Comparison of ENCODE assay signal across 27 cellular contexts in the genomic region with DNA sequence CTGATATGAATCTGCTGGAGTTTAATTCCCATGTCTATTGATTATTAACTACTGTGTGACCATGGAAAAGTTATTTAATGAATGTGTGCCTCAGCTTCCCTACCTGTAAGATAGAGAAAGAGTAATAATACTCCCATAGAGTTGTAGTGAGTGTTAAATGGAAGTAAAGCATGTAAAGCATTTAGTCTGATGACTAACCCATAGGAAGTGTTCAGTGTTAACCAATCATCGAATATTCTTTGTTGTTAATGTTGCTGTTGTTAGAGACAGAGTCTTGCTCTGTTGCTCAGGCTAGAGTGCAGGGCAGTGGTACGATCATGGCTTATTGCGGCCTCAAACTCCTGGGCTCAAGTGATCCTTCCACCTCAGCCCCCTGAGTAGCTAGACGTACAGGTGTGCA. TPM values are rescaled to one million over a fixed set of nuclear protein-coding genes. Genes with fewer than 3 reads are reported as not detected.
DNase-seq lines count a peak whose midpoint lies in the region; ATAC-seq, FAIRE-seq and TF ChIP-seq lines count a peak whose summit lies in the region.
"Had no signal": no experiment of that assay in that cellular context is flagged by ENCODE, and none has a peak within 500 bp of the region (broad histone marks: within the 10 kb centered on the region; RNA-seq: fewer than 3 reads in every experiment).

No MANE protein-coding gene starts in this region.

- H3K27me3 ChIP-seq in bronchial epithelial cell (ENCODE audit: control insufficient read depth, insufficient read depth, low read length) (no peaks in the 10 kb centered on the region), foreskin keratinocyte (no peaks in the 10 kb centered on the region), mammary epithelial cell (ENCODE audit: insufficient read depth, low read length) (peaks cover 2% of the 10 kb centered on the region), Peyer's patch (no peaks in the 10 kb centered on the region)
- H3K27me3 ChIP-seq: BE2C, BLaER1 had no signal

- H3K4me1 ChIP-seq in foreskin keratinocyte (no peaks in the 10 kb centered on the region), mammary epithelial cell (ENCODE audit: insufficient read depth, low read length) (no peaks in the 10 kb centered on the region), Peyer's patch (no peaks in the 10 kb centered on the region)
- H3K4me1 ChIP-seq: BE2C, BLaER1 had no signal

- no peak for TF ChIP-seq POLR2A in Peyer's patch (IDR thresholded peaks at IDR 0.05)

- no peak overlapping the region for H2AFZ ChIP-seq in mammary epithelial cell (ENCODE audit: low read depth, low read length)

- no peaks in the 10 kb centered on the region for H3K36me3 ChIP-seq in bronchial epithelial cell (ENCODE audit: control insufficient read depth, insufficient read depth, low read length)
- H3K36me3 ChIP-seq in mammary epithelial cell (ENCODE audit: insufficient read depth, low read length), result no peaks in the 10 kb centered on the region
- H3K36me3 ChIP-seq in Peyer's patch, result no peaks in the 10 kb centered on the region
- H3K36me3 ChIP-seq: BE2C, BLaER1 had no signal

- H3K79me2 ChIP-seq in mammary epithelial cell (ENCODE audit: insufficient read depth, low read length), result no peaks in the 10 kb centered on the region

- H3K27ac ChIP-seq in foreskin keratinocyte (no peak overlapping the region), mammary epithelial cell (ENCODE audit: insufficient read depth, low read depth, low read length) (no peak overlapping the region), Peyer's patch (no peak overlapping the region)
- H3K27ac ChIP-seq: BLaER1 had no signal

- FAIRE-seq in bronchial epithelial cell (lab: Jason Lieb, UNC), result no peak
- FAIRE-seq: A204.1, GM12878, GM12892, GM18507 had no signal

- H4K20me1 ChIP-seq in mammary epithelial cell (ENCODE audit: insufficient read depth, low read length), result no peaks in the 10 kb centered on the region
- H4K20me1 ChIP-seq: BLaER1 had no signal

- CTCF ChIA-PET in mammary epithelial cell (lab: Charles Lee; ENCODE audit: low non-redundant PET), result no interaction called here

- no peaks in the 10 kb centered on the region for H3K9me3 ChIP-seq in mammary epithelial cell (replicated peaks; ENCODE audit: insufficient read depth, low read length)
- no peaks in the 10 kb centered on the region for H3K9me3 ChIP-seq in Peyer's patch
- H3K9me3 ChIP-seq: BE2C, BLaER1 had no signal

- ATAC-seq in foreskin keratinocyte (peak; percentile 54), GM19455 (IDR thresholded peaks at IDR 0.05; ENCODE audit: unreplicated experiment) (no peak)
- ATAC-seq: GM12878 had no signal

- 98% methylated on average over 4 of the region's 4 CpGs for WGBS in mammary epithelial cell (ENCODE audit: low coverage, missing lambda C conversion rate)

- BruUV-seq in mammary epithelial cell (replicated peaks; lab: Mats Ljungman, UMichigan), result no TSS peak

- DNase-seq in bronchial epithelial cell (ENCODE audit: low read depth) (peak; percentile 41), foreskin keratinocyte (peak in 1 of 2 donors; percentile 29), left kidney (ENCODE audit: low read depth, low spot score) (peak; percentile 11), NCI-H345 (lab: John Stamatoyannopoulos, UW) (no peak), mammary epithelial cell (no peak), Peyer's patch (no peak)
- DNase-seq: 8988T; ACHN; BE2C; C1 segment of cervical spinal cord; CD4-positive, alpha-beta memory T cell; CD4-positive, CD25-positive, alpha-beta regulatory T cell; CD8-positive, alpha-beta memory T cell; COR-L47; DMS 273 treated with DMSO at 0.1 percent for 48 hours; DMS153; DMS53; DMS79; DND-41; EL; GDM1 had no signal

- no peak overlapping the region for H3K4me3 ChIP-seq in bronchial epithelial cell (ENCODE audit: low read depth, low read length)
- no peak overlapping the region for H3K4me3 ChIP-seq in mammary epithelial cell (replicated peaks in 1 of 3; ENCODE audit: insufficient read depth in 1 of 3, low read depth in 2 of 3, low read length in 3 of 3)
- no peak overlapping the region for H3K4me3 ChIP-seq in Peyer's patch
- H3K4me3 ChIP-seq: BLaER1, GM12878 had no signal

- no peak overlapping the region for H3K9ac ChIP-seq in mammary epithelial cell (ENCODE audit: insufficient read depth, low read length)
- H3K9ac ChIP-seq: BLaER1 had no signal

- intact Hi-C loops in mammary epithelial cell (cut with micrococcal nuclease), result no loop called here

- dilution Hi-C loops in mammary epithelial cell (cut with HindIII; ENCODE audit: low sequenced_read_pairs), result no loop called here

- H3K4me2 ChIP-seq in mammary epithelial cell (ENCODE audit: insufficient read depth, low read depth, low read length), result no peak overlapping the region
- H3K4me2 ChIP-seq: BLaER1 had no signal

- in situ Hi-C loops in mammary epithelial cell (cut with MboI; ENCODE audit: low sequenced_read_pairs in 2 of 2), result no loop called here

- no peak for TF ChIP-seq CTCF in bronchial epithelial cell (IDR thresholded peaks at IDR 0.05; ENCODE audit: insufficient read depth, low read length, severe bottlenecking)
- TF ChIP-seq CTCF in foreskin keratinocyte (conservative IDR thresholded peaks at IDR 0.05), result no peak
- no peak for TF ChIP-seq CTCF in mammary epithelial cell (conservative IDR thresholded peaks at IDR 0.05 in 1 of 2, IDR thresholded peaks at IDR 0.05 in 1 of 2; ENCODE audit: extremely low read depth in 1 of 2, insufficient read depth in 1 of 2, low read depth in 1 of 2, low read length in 2 of 2)
- TF ChIP-seq CTCF in Peyer's patch (IDR thresholded peaks at IDR 0.05), result no peak

RNA-seq across cellular contexts. Expression of a gene that starts 36.2 kb away (rescaled TPM):
- total RNA-seq in bronchial epithelial cell (24.0 and 24.6 TPM in 2 replicates), foreskin keratinocyte (47.9 and 49.3 TPM in 2 replicates), mammary epithelial cell (10 to 100 TPM; 52.4 to 76.0 TPM), Peyer's patch (10 to 100 TPM; 41.8 to 49.6 (median 48.6) TPM)
- polyA plus RNA-seq in foreskin keratinocyte (11.6 and 15.2 TPM in 2 replicates), mammary epithelial cell (31.9 TPM)
- polyA minus RNA-seq in mammary epithelial cell, result 65.6 TPM

Comparison
In these comparisons a context has a peak if more than half of its experiments do, and no peak if none do; other contexts are left out.
1. DNase-seq: peak in bronchial epithelial cell (single experiment) and left kidney (single experiment); none in NCI-H345 (single experiment), mammary epithelial cell (single experiment) and Peyer's patch (0 of 3).